27 cellular contexts compared by ENCODE assay signal in the genomic region with DNA sequence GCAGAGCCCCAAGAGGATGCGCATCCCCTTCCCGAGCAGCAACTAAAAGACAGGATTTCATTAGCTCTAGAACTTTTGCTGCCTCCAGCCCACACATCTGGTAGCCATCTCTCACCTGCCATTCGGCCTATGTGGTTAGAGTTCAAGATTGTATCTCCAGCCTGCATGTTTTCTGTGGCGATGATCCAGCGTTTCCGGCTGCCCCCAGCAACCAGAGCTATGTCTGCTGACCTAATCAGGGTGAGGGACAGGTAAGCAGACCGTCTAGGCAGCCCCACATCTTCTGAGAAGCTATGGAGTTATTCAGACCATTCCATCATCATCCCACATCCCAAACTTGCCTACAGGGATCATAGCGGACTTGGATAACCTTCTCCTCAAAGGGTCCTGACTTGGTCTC. TPM values are rescaled to one million over a fixed set of nuclear protein-coding genes. Genes with fewer than 3 reads are reported as not detected.
A peak's percentile ranks its signal among the peaks of the same experiment; 100 is the strongest.
DNase-seq lines count a peak whose midpoint lies in the region; ATAC-seq, FAIRE-seq and TF ChIP-seq lines count a peak whose summit lies in the region.
"Had no signal": no experiment of that assay in that cellular context is flagged by ENCODE, and none has a peak within 500 bp of the region (broad histone marks: within the 10 kb centered on the region; RNA-seq: fewer than 3 reads in every experiment).

No MANE protein-coding gene starts in this region.

- no peak overlapping the region for H3K4ac ChIP-seq in trophoblast cell (ENCODE audit: low read depth, low read length)

- no CpG with 5 or more reads among the region's 8 CpGs for WGBS in trophoblast cell (ENCODE audit: extremely low coverage, insufficient coverage, insufficient read length)
- WGBS in tibial nerve, 2 donors: 82 to 83% methylated on average over 7 to 8 of the region's 8 CpGs

- no peak overlapping the region for H2AFZ ChIP-seq in trophoblast cell (ENCODE audit: insufficient read depth, low read length, poor library complexity)

- H3K27ac Mint-ChIP-seq in activated CD8-positive, alpha-beta memory T cell treated with anti-CD3 and anti-CD28 coated beads, Interleukin-2, amount 10 ng/mL, durations not matched to agents 7 days and 5 days: peak overlapping the region; percentile 14
- H3K27ac Mint-ChIP-seq: activated T-helper 17 cell treated with anti-CD3 and anti-CD28 coated beads, Interleukin-2, amount 50 U/mL, for 72 hours had no signal

- no peak overlapping the region for H4K12ac ChIP-seq in trophoblast cell (ENCODE audit: low read depth, low read length)

- H2BK5ac ChIP-seq in trophoblast cell (ENCODE audit: low read depth, low read length, poor library complexity): peak overlapping the region; percentile 22

- no peak overlapping the region for H3K4me3 Mint-ChIP-seq in activated CD8-positive, alpha-beta memory T cell treated with anti-CD3 and anti-CD28 coated beads, Interleukin-2, amount 10 ng/mL, durations not matched to agents 7 days and 5 days
- H3K4me3 Mint-ChIP-seq: activated T-helper 17 cell treated with anti-CD3 and anti-CD28 coated beads, Interleukin-2, amount 50 U/mL, for 72 hours had no signal

- H3K36me3 ChIP-seq in RWPE2 (ENCODE audit: low read depth): peaks cover 38% of the 10 kb centered on the region
- peaks cover 10 to 19% of the 10 kb centered on the region in 2 donors for H3K36me3 ChIP-seq in kidney (ENCODE audit: control insufficient read depth in 1 of 2, insufficient read depth in 2 of 2, low read length in 2 of 2)
- H3K36me3 ChIP-seq in trophoblast cell (ENCODE audit: control insufficient read depth in 1 of 2, insufficient read depth in 2 of 2, low read length in 2 of 2): peaks cover 10 to 19% of the 10 kb centered on the region in 2 experiments
- H3K36me3 ChIP-seq in tibial nerve: peaks cover 0 to 36% (median 0%) of the 10 kb centered on the region in 3 donors

- H2BK12ac ChIP-seq in trophoblast cell (ENCODE audit: low read length): no peak overlapping the region

- H4K8ac ChIP-seq in trophoblast cell (ENCODE audit: low read depth, low read length): no peak overlapping the region

- H3K9ac ChIP-seq in kidney (ENCODE audit: low read length in 2 of 2) (no peak overlapping the region), trophoblast cell (ENCODE audit: low read length) (no peak overlapping the region)

- ATAC-seq in activated CD8-positive, alpha-beta memory T cell treated with anti-CD3 and anti-CD28 coated beads, Interleukin-2, amount 10 ng/mL, durations not matched to agents 7 days and 5 days: no peak
- no peak for ATAC-seq in RWPE2 (ENCODE audit: low read depth)
- ATAC-seq: activated T-helper 17 cell treated with anti-CD3 and anti-CD28 coated beads, Interleukin-2, amount 50 U/mL, for 72 hours; body of pancreas; esophagus mucosa; foreskin keratinocyte; left lobe of liver had no signal

- H3K27me3 ChIP-seq in RWPE2 (ENCODE audit: insufficient read depth, poor library complexity, severe bottlenecking) (no peaks in the 10 kb centered on the region), trophoblast cell (ENCODE audit: insufficient read depth, low read length) (no peaks in the 10 kb centered on the region), tibial nerve (no peaks in the 10 kb centered on the region)
- H3K27me3 ChIP-seq: body of pancreas, foreskin keratinocyte, sigmoid colon, transverse colon had no signal

- intact Hi-C loops in kidney (cut with DNase I): no loop called here

- CTCF ChIA-PET in activated CD8-positive, alpha-beta memory T cell treated with anti-CD3 and anti-CD28 coated beads, Interleukin-2, amount 10 ng/mL, durations not matched to agents 7 days and 5 days (lab: Charles Lee): no interaction called here

- TF ChIP-seq EP300 in tibial nerve (IDR thresholded peaks at IDR 0.05): no peak

- H3K4me1 Mint-ChIP-seq in activated CD8-positive, alpha-beta memory T cell treated with anti-CD3 and anti-CD28 coated beads, Interleukin-2, amount 10 ng/mL, durations not matched to agents 7 days and 5 days: peaks cover 50% of the 10 kb centered on the region

- TF ChIP-seq POLR2A in tibial nerve (IDR thresholded peaks at IDR 0.05): no peak

- H3K23ac ChIP-seq in trophoblast cell (ENCODE audit: low read length): no peak overlapping the region

- DNase-seq in activated CD8-positive, alpha-beta memory T cell treated with anti-CD3 and anti-CD28 coated beads, Interleukin-2, amount 10 ng/mL, durations not matched to agents 7 days and 5 days: no peak
- no peak for DNase-seq in activated CD8-positive, alpha-beta memory T cell treated with anti-CD3 and anti-CD28 coated beads, Interleukin-2, amount 50 U/mL, for 48 hours
- DNase-seq in RWPE2 (ENCODE audit: low spot score) (no peak), kidney (peak; percentile 39), trophoblast cell (peak; percentile 95 to 96), caudate nucleus (lab: John Stamatoyannopoulos, UW) (no peak), tibial nerve (ENCODE audit: low spot score in 2 of 2) (no peak), NCI-H226 (no peak)
- DNase-seq: activated CD4-positive, alpha-beta T cell treated with anti-CD3 and anti-CD28 coated beads for 4 hours; body of pancreas; Calu3; DND-41; effector memory CD4-positive, alpha-beta T cell; Kasumi-1; MV-4-11; NCI-H510A; SIG-M5; sigmoid colon; transverse colon had no signal

- peak overlapping the region; percentile 5 for H3K4me2 ChIP-seq in trophoblast cell (ENCODE audit: low read length)

- no peaks in the 10 kb centered on the region for H3K9me3 ChIP-seq in RWPE2 (ENCODE audit: severe bottlenecking)
- no peaks in the 10 kb centered on the region for H3K9me3 ChIP-seq in kidney (ENCODE audit: control insufficient read depth in 1 of 2, low read length in 2 of 2)
- H3K9me3 ChIP-seq in trophoblast cell (ENCODE audit: insufficient read depth, low read depth, low read length): no peaks in the 10 kb centered on the region
- H3K9me3 ChIP-seq in tibial nerve: no peaks in the 10 kb centered on the region
- H3K9me3 ChIP-seq: body of pancreas, prostate gland, sigmoid colon, transverse colon had no signal

- peaks cover 12% of the 10 kb centered on the region for H3K79me2 ChIP-seq in trophoblast cell (ENCODE audit: control insufficient read depth, insufficient read depth, low read length, poor library complexity)

- FAIRE-seq in kidney (lab: Jason Lieb, UNC): no peak
- FAIRE-seq: A204.1, colon, H54 had no signal

- no peak overlapping the region for H3K14ac ChIP-seq in trophoblast cell (ENCODE audit: low read length)

- H3K27ac ChIP-seq in RWPE2 (ENCODE audit: poor library complexity, severe bottlenecking) (peak overlapping the region; percentile 77), kidney (ENCODE audit: low read depth in 2 of 2, low read length in 2 of 2) (no peak overlapping the region), trophoblast cell (ENCODE audit: low read depth, low read length) (peak overlapping the region; percentile 48), caudate nucleus (ENCODE audit: low read depth, low read length) (no peak overlapping the region), tibial nerve (no peak overlapping the region)
- H3K27ac ChIP-seq: body of pancreas, foreskin keratinocyte, prostate gland, sigmoid colon, transverse colon had no signal

- H4K91ac ChIP-seq in trophoblast cell (ENCODE audit: low read depth, low read length): no peak overlapping the region

- no peak for TF ChIP-seq CTCF in RWPE2 (IDR thresholded peaks at IDR 0.05; ENCODE audit: poor library complexity, severe bottlenecking)
- TF ChIP-seq CTCF in kidney (IDR thresholded peaks at IDR 0.05; ENCODE audit: borderline replicate concordance, extremely low read depth, insufficient read depth): no peak
- no peak for TF ChIP-seq CTCF in tibial nerve (IDR thresholded peaks at IDR 0.05)

- no peaks in the 10 kb centered on the region for H3K9me3 Mint-ChIP-seq in activated CD8-positive, alpha-beta memory T cell treated with anti-CD3 and anti-CD28 coated beads, Interleukin-2, amount 10 ng/mL, durations not matched to agents 7 days and 5 days (ENCODE audit: low read depth)
- H3K9me3 Mint-ChIP-seq: activated T-helper 17 cell treated with anti-CD3 and anti-CD28 coated beads, Interleukin-2, amount 50 U/mL, for 72 hours had no signal

- H3K4me1 ChIP-seq in RWPE2 (ENCODE audit: insufficient read depth, poor library complexity, severe bottlenecking) (peaks cover 5% of the 10 kb centered on the region), kidney (ENCODE audit: control insufficient read depth in 1 of 2, insufficient read depth in 1 of 2, low read depth in 1 of 2, low read length in 2 of 2) (peaks cover 6 to 38% of the 10 kb centered on the region in 2 donors), trophoblast cell (ENCODE audit: control insufficient read depth in 1 of 2, insufficient read depth in 2 of 2, low read length in 2 of 2) (peaks cover 25 to 45% of the 10 kb centered on the region in 2 experiments), tibial nerve (peaks cover 0 to 61% (median 35%) of the 10 kb centered on the region in 4 donors)

- H3K79me1 ChIP-seq in trophoblast cell (ENCODE audit: low read length): peaks cover 23% of the 10 kb centered on the region

- no peak overlapping the region for H2AK5ac ChIP-seq in trophoblast cell (ENCODE audit: low read length)

- H3K27me3 Mint-ChIP-seq in activated CD8-positive, alpha-beta memory T cell treated with anti-CD3 and anti-CD28 coated beads, Interleukin-2, amount 10 ng/mL, durations not matched to agents 7 days and 5 days: no peaks in the 10 kb centered on the region
- H3K27me3 Mint-ChIP-seq: activated T-helper 17 cell treated with anti-CD3 and anti-CD28 coated beads, Interleukin-2, amount 50 U/mL, for 72 hours had no signal

- no peak overlapping the region for H3K18ac ChIP-seq in trophoblast cell (ENCODE audit: low read length)

- no peak overlapping the region for H2BK120ac ChIP-seq in trophoblast cell (ENCODE audit: insufficient read depth, low read length, poor library complexity)

- H3K4me3 ChIP-seq in RWPE2 (ENCODE audit: severe bottlenecking) (no peak overlapping the region), kidney (ENCODE audit: low read length in 2 of 2) (no peak overlapping the region), trophoblast cell (ENCODE audit: low read depth, low read length) (no peak overlapping the region), tibial nerve (no peak overlapping the region)
- H3K4me3 ChIP-seq: body of pancreas, prostate gland, sigmoid colon, transverse colon had no signal

- H3K36me3 Mint-ChIP-seq in activated CD8-positive, alpha-beta memory T cell treated with anti-CD3 and anti-CD28 coated beads, Interleukin-2, amount 10 ng/mL, durations not matched to agents 7 days and 5 days: peaks cover 16% of the 10 kb centered on the region

RNA-seq across cellular contexts. Expression of gene CUL7, which starts 2.3 kb away (rescaled TPM):
- total RNA-seq in activated CD8-positive, alpha-beta memory T cell treated with anti-CD3 and anti-CD28 coated beads, Interleukin-2, amount 10 ng/mL, durations not matched to agents 7 days and 5 days: 10 to 100 TPM; 10.4 to 12.0 TPM
- total RNA-seq in kidney (24.5 TPM), tibial nerve (10 to 100 TPM; 16.3 to 21.0 (median 17.9) TPM)
- 10.1 TPM for polyA plus RNA-seq in kidney (ENCODE audit: insufficient read depth, low read depth, low replicate concordance)
- polyA plus RNA-seq in trophoblast cell (2013): 22.6 and 22.9 TPM in 2 replicates

RNA-seq across cellular contexts. Expression of gene MRPL2, which starts 3.3 kb away (rescaled TPM):
- total RNA-seq in activated CD8-positive, alpha-beta memory T cell treated with anti-CD3 and anti-CD28 coated beads, Interleukin-2, amount 10 ng/mL, durations not matched to agents 7 days and 5 days: 10 to 100 TPM; 64.2 to 71.0 TPM
- 56.6 TPM for total RNA-seq in kidney
- 127 TPM for polyA plus RNA-seq in kidney (ENCODE audit: insufficient read depth, low read depth, low replicate concordance)
- polyA plus RNA-seq in trophoblast cell (2013): 47.4 and 49.7 TPM in 2 replicates
- 10 to 100 TPM in 2 of 4 donors, 1 to 10 TPM in 2; 8.4 to 17.3 (median 11.6) TPM for total RNA-seq in tibial nerve

RNA-seq across cellular contexts. Expression of gene KLC4, which starts 3.5 kb away (rescaled TPM):
- 10 to 100 TPM; 15.1 to 16.4 TPM for total RNA-seq in activated CD8-positive, alpha-beta memory T cell treated with anti-CD3 and anti-CD28 coated beads, Interleukin-2, amount 10 ng/mL, durations not matched to agents 7 days and 5 days
- 33.7 TPM for total RNA-seq in kidney
- polyA plus RNA-seq in kidney (ENCODE audit: insufficient read depth, low read depth, low replicate concordance): 39.0 TPM
- polyA plus RNA-seq in trophoblast cell (2013): 22.8 and 23.4 TPM in 2 replicates
- total RNA-seq in tibial nerve: 10 to 100 TPM; 21.6 to 32.9 (median 23.8) TPM

RNA-seq across cellular contexts. Expression of gene PTK7, which starts 20.1 kb away (rescaled TPM):
- total RNA-seq in activated CD8-positive, alpha-beta memory T cell treated with anti-CD3 and anti-CD28 coated beads, Interleukin-2, amount 10 ng/mL, durations not matched to agents 7 days and 5 days: under 1 TPM; 0.33 to 0.85 TPM
- total RNA-seq in kidney: 55.2 TPM
- 26.0 TPM for polyA plus RNA-seq in kidney (ENCODE audit: insufficient read depth, low read depth, low replicate concordance)
- polyA plus RNA-seq in trophoblast cell (2013): 188 and 193 TPM in 2 replicates
- total RNA-seq in tibial nerve: 1 to 10 TPM; 1.5 to 5.5 (median 3.9) TPM

RNA-seq across cellular contexts. Expression of gene RRP36, which starts 34.5 kb away (rescaled TPM):
- total RNA-seq in activated CD8-positive, alpha-beta memory T cell treated with anti-CD3 and anti-CD28 coated beads, Interleukin-2, amount 10 ng/mL, durations not matched to agents 7 days and 5 days: 10 to 100 TPM; 60.9 to 71.8 TPM
- total RNA-seq in kidney: 49.2 TPM
- polyA plus RNA-seq in kidney (ENCODE audit: insufficient read depth, low read depth, low replicate concordance): 55.2 TPM
- 81.7 and 88.1 TPM in 2 replicates for polyA plus RNA-seq in trophoblast cell (2013)
- total RNA-seq in tibial nerve: 10 to 100 TPM; 39.1 to 96.3 (median 52.8) TPM

Comparison
In these comparisons a context has a peak if more than half of its experiments do, and no peak if none do; other contexts are left out.
1. DNase-seq: peak in kidney (single experiment) and trophoblast cell (2 of 2); none in activated CD8-positive, alpha-beta memory T cell treated with anti-CD3 and anti-CD28 coated beads, Interleukin-2, amount 10 ng/mL, durations not matched to agents 7 days and 5 days (single experiment), activated CD8-positive, alpha-beta memory T cell treated with anti-CD3 and anti-CD28 coated beads, Interleukin-2, amount 50 U/mL, for 48 hours (single experiment), RWPE2 (single experiment), caudate nucleus (0 of 61), tibial nerve (0 of 2) and NCI-H226 (single experiment).
2. H3K27ac ChIP-seq: peak in RWPE2 (single experiment) and trophoblast cell (single experiment); none in kidney (0 of 2), caudate nucleus (single experiment) and tibial nerve (0 of 4).